Comparison of ENCODE assay signal across 12 cellular contexts in genomic region chr12:27462151-27462694, GRCh38. TPM values are rescaled to one million over a fixed set of nuclear protein-coding genes. Genes with fewer than 3 reads are reported as not detected.
A peak's percentile ranks its signal among the peaks of the same experiment; 100 is the strongest.
DNase-seq lines count a peak whose midpoint lies in the region; ATAC-seq and TF ChIP-seq lines count a peak whose summit lies in the region.
"Had no signal": no experiment of that assay in that cellular context is flagged by ENCODE, and none has a peak within 500 bp of the region (broad histone marks: within the 10 kb centered on the region; RNA-seq: fewer than 3 reads in every experiment).

No MANE protein-coding gene starts in this region.

- ATAC-seq in PC-3 (peak; percentile 68), HG03045 (IDR thresholded peaks at IDR 0.05; ENCODE audit: unreplicated experiment) (no peak), GM18909 (IDR thresholded peaks at IDR 0.05; ENCODE audit: poor library complexity, unreplicated experiment) (no peak)

- H3K4me1 ChIP-seq in PC-3 (ENCODE audit: insufficient read depth, low read length): peaks cover 36% of the 10 kb centered on the region
- H3K4me1 ChIP-seq: stomach had no signal

- CTCF ChIA-PET in PC-3 (lab: Charles Lee): interaction anchor here (0.6 to 0.7 kb wide), 2 partner anchors 37 to 69 kb away, joined by 3 read pairs; no protein-coding TSS in a partner anchor

- peaks cover 3% of the 10 kb centered on the region for H3F3A ChIP-seq in PC-3 (ENCODE audit: low read length, unreplicated experiment)

- BruUV-seq in PC-3 (replicated peaks; lab: Mats Ljungman, UMichigan): no TSS peak

- H3K27ac ChIP-seq in PC-3 (ENCODE audit: low read length): peak overlapping the region; percentile 71

- intact Hi-C loops in PC-3 (cut with micrococcal nuclease): loop anchor here (1.0 to 5.0 kb wide), 2 partner anchors 62 to 120 kb away; partner anchors contain the start of gene PPFIBP1

- no peaks in the 10 kb centered on the region for H4K20me1 ChIP-seq in PC-3 (ENCODE audit: low read length)

- peak overlapping the region; percentile 43 to 67 (median 63) for H3K27ac Mint-ChIP-seq in nephron
- H3K27ac Mint-ChIP-seq: activated CD4-positive, alpha-beta T cell treated with anti-CD3 and anti-CD28 coated beads, Interleukin-2, amount 10 ng/mL, durations not matched to agents 7 days and 5 days had no signal

- no peaks in the 10 kb centered on the region for H3K79me2 ChIP-seq in PC-3 (ENCODE audit: low read length)

- no peaks in the 10 kb centered on the region for H3K9me2 ChIP-seq in PC-3 (replicated peaks; ENCODE audit: low read length)

- TF ChIP-seq CTCF in PC-3 (conservative IDR thresholded peaks at IDR 0.05; ENCODE audit: low read depth, low read length): no peak
- no peak for TF ChIP-seq CTCF in choroid plexus epithelial cell (conservative IDR thresholded peaks at IDR 0.05; ENCODE audit: low read depth, low read length)
- no peak for TF ChIP-seq CTCF in nephron (IDR thresholded peaks at IDR 0.05; ENCODE audit: unreplicated experiment in 3 of 3)

- H3K4me3 ChIP-seq in PC-3 (ENCODE audit: low read length): peak overlapping the region; percentile 1; the same call in 1 of the 2 replicates
- H3K4me3 ChIP-seq in choroid plexus epithelial cell (ENCODE audit: low read depth, low read length): no peak overlapping the region
- H3K4me3 ChIP-seq: stomach had no signal

- H3K9me3 Mint-ChIP-seq in nephron: peaks cover 3% of the 10 kb centered on the region

- peaks cover 14% of the 10 kb centered on the region for H3K27me3 Mint-ChIP-seq in nephron (ENCODE audit: low read depth)
- H3K27me3 Mint-ChIP-seq: activated CD4-positive, alpha-beta T cell treated with anti-CD3 and anti-CD28 coated beads, Interleukin-2, amount 10 ng/mL, durations not matched to agents 7 days and 5 days had no signal

- H3K27me3 ChIP-seq in PC-3 (ENCODE audit: low read length): no peaks in the 10 kb centered on the region
- H3K27me3 ChIP-seq: stomach had no signal

- POLR2A ChIA-PET in PC-3 (lab: Charles Lee; ENCODE audit: unreplicated experiment): interaction anchor here (0.5 to 0.9 kb wide), 4 partner anchors 28 to 112 kb away, joined by 3 to 6 read pairs (median 4); no protein-coding TSS in a partner anchor

- H2AFZ ChIP-seq in PC-3 (ENCODE audit: low read length): peak overlapping the region; percentile 43

- H3K4me3 Mint-ChIP-seq in nephron: peak overlapping the region in 2 of 3 experiments; percentile 0 to 12
- H3K4me3 Mint-ChIP-seq: activated CD4-positive, alpha-beta T cell treated with anti-CD3 and anti-CD28 coated beads, Interleukin-2, amount 10 ng/mL, durations not matched to agents 7 days and 5 days had no signal

- peaks cover 29% of the 10 kb centered on the region for H3K4me1 Mint-ChIP-seq in nephron

- H3K36me3 ChIP-seq in PC-3 (ENCODE audit: low read depth, low read length): no peaks in the 10 kb centered on the region
- H3K36me3 ChIP-seq: stomach had no signal

- no peaks in the 10 kb centered on the region for H3K36me3 Mint-ChIP-seq in nephron (ENCODE audit: low read depth)

- H3K4me2 ChIP-seq in PC-3 (ENCODE audit: low read length): peak overlapping the region; percentile 62

- H3K9me3 ChIP-seq in PC-3 (ENCODE audit: low read length): no peaks in the 10 kb centered on the region
- H3K9me3 ChIP-seq: stomach had no signal

- peak overlapping the region; percentile 28 for H3K9ac ChIP-seq in PC-3 (ENCODE audit: low read length)

- DNase-seq in EL: peak; percentile 59
- peak; percentile 73 for DNase-seq in PC-3
- DNase-seq in choroid plexus epithelial cell (ENCODE audit: low read depth): peak; percentile 84
- DNase-seq in COLO668 (lab: John Stamatoyannopoulos, UW; ENCODE audit: unreplicated experiment): no peak
- DNase-seq: activated CD4-positive, alpha-beta T cell treated with anti-CD3 and anti-CD28 coated beads, Interleukin-2, amount 10 ng/mL, durations not matched to agents 7 days and 5 days; cerebellar nuclear complex; Kasumi-1; stomach had no signal

RNA-seq across cellular contexts. Expression of gene SMCO2, which starts 15.7 kb away (rescaled TPM):
- 0.69 and 1.7 TPM in 2 replicates for total RNA-seq in PC-3 (2014; rRNA removed)
- total RNA-seq: skeletal muscle tissue had no signal
